In genomic region chr17:45585794-45586650, GRCh38 we compare ENCODE assay signal across 8 cellular contexts.
DNase-seq lines count a peak whose midpoint lies in the region; ATAC-seq and TF ChIP-seq lines count a peak whose summit lies in the region.
"Not testable (repeated sequence)": the region's sequence is repeated elsewhere in the genome, so short reads cannot be mapped to it uniquely, and the experiment has no call there.

No MANE protein-coding gene starts in this region.

- H3K4me3 ChIP-seq in SU-DHL-6 (ENCODE audit: insufficient read depth, low read length, poor library complexity, severe bottlenecking) (peak overlapping the region; percentile 70), kidney epithelial cell (ENCODE audit: low read depth, low read length) (peak overlapping the region; percentile 80)

- peak overlapping the region; percentile 4 to 93 for H3K27ac Mint-ChIP-seq in activated naive CD4-positive, alpha-beta T cell treated with anti-CD3 and anti-CD28 coated beads, Interleukin-2, amount 50 U/mL, for 72 hours
- peak overlapping the region; percentile 8 for H3K27ac Mint-ChIP-seq in type B pancreatic cell

- not testable (repeated sequence) for H2AFZ ChIP-seq in SU-DHL-6 (ENCODE audit: low read depth, low read length, severe bottlenecking)

- not testable (repeated sequence) for H3K9me3 ChIP-seq in SU-DHL-6 (ENCODE audit: insufficient read depth, low read length)

- H3K4me1 Mint-ChIP-seq in type B pancreatic cell (ENCODE audit: unreplicated experiment) = peaks cover 14% of the 10 kb centered on the region

- H3K36me3 Mint-ChIP-seq in activated naive CD4-positive, alpha-beta T cell treated with anti-CD3 and anti-CD28 coated beads, Interleukin-2, amount 50 U/mL, for 72 hours = peaks cover 17 to 21% of the 10 kb centered on the region in 2 donors
- H3K36me3 Mint-ChIP-seq in type B pancreatic cell = peaks cover 18% of the 10 kb centered on the region

- H3K9ac ChIP-seq in SU-DHL-6 (ENCODE audit: low read length) = peak overlapping the region; percentile 67

- peak; percentile 34 for ATAC-seq in HG03196 (IDR thresholded peaks at IDR 0.05; ENCODE audit: unreplicated experiment)
- peak; percentile 12 to 52 for ATAC-seq in activated naive CD4-positive, alpha-beta T cell treated with anti-CD3 and anti-CD28 coated beads, Interleukin-2, amount 50 U/mL, for 72 hours
- ATAC-seq in esophagus mucosa = peak; percentile 35

- peaks cover 33% of the 10 kb centered on the region for H3K79me2 ChIP-seq in SU-DHL-6 (ENCODE audit: insufficient read depth, low read length)

- not testable (repeated sequence) for H3K9me2 ChIP-seq in SU-DHL-6 (replicated peaks; ENCODE audit: insufficient read depth, low read length)

- peak overlapping the region; percentile 89 for H3K27ac ChIP-seq in SU-DHL-6 (ENCODE audit: low read depth, low read length)

- not testable (repeated sequence) for H3K27me3 ChIP-seq in SU-DHL-6 (ENCODE audit: low read length); kidney epithelial cell (ENCODE audit: control insufficient read depth, insufficient read depth, low read length)

- H3K9me3 Mint-ChIP-seq in activated naive CD4-positive, alpha-beta T cell treated with anti-CD3 and anti-CD28 coated beads, Interleukin-2, amount 50 U/mL, for 72 hours; type B pancreatic cell: not testable (repeated sequence)

- not testable (repeated sequence) for TF ChIP-seq CTCF in SU-DHL-6 (IDR thresholded peaks at IDR 0.05; ENCODE audit: insufficient read depth, low read length, poor library complexity, severe bottlenecking); kidney epithelial cell (IDR thresholded peaks at IDR 0.05; ENCODE audit: insufficient read depth, low read length, poor library complexity, severe bottlenecking)
- TF ChIP-seq CTCF in type B pancreatic cell (conservative IDR thresholded peaks at IDR 0.05) = peak; percentile 38

- not testable (repeated sequence) for H3F3A ChIP-seq in SU-DHL-6 (ENCODE audit: insufficient read depth)

- H3K4me3 Mint-ChIP-seq in type B pancreatic cell = peak overlapping the region; percentile 90

- H3K36me3 ChIP-seq in SU-DHL-6 (ENCODE audit: low read length); kidney epithelial cell (ENCODE audit: control insufficient read depth, insufficient read depth, low read length): not testable (repeated sequence)

- peak overlapping the region; percentile 91 for H3K4me2 ChIP-seq in SU-DHL-6 (ENCODE audit: low read depth, low read length, poor library complexity, severe bottlenecking)

- H4K20me1 ChIP-seq in SU-DHL-6 (ENCODE audit: low read depth, low read length) = not testable (repeated sequence)

- DNase-seq in ELF-1 (ENCODE audit: low read depth, low spot score) = peak; percentile 45
- peak; percentile 42 to 73 for DNase-seq in activated naive CD4-positive, alpha-beta T cell treated with anti-CD3 and anti-CD28 coated beads, Interleukin-2, amount 50 U/mL, for 72 hours (ENCODE audit: low spot score in 2 of 2)
- DNase-seq in kidney epithelial cell (ENCODE audit: low read depth); type B pancreatic cell (ENCODE audit: extremely low spot score, unreplicated experiment): not testable (repeated sequence)
- peak; percentile 11 for DNase-seq in pons (ENCODE audit: low spot score)

- not testable (repeated sequence) for H3K27me3 Mint-ChIP-seq in type B pancreatic cell
